Comparison of ENCODE assay signal across 19 cellular contexts in genomic region chr17:79696159-79696982, GRCh38. TPM values are rescaled to one million over a fixed set of nuclear protein-coding genes. Genes with fewer than 3 reads are reported as not detected.
DNase-seq lines count a peak whose midpoint lies in the region; ATAC-seq and TF ChIP-seq lines count a peak whose summit lies in the region.
"Had no signal": no experiment of that assay in that cellular context is flagged by ENCODE, and none has a peak within 500 bp of the region (broad histone marks: within the 10 kb centered on the region; RNA-seq: fewer than 3 reads in every experiment).

No MANE protein-coding gene starts in this region.

- H2BK15ac ChIP-seq in H9 (ENCODE audit: low read depth, low read length) = no peak overlapping the region

- no peak overlapping the region for H2BK12ac ChIP-seq in H9 (ENCODE audit: insufficient read length, low read depth, low read length)

- H3K9ac ChIP-seq in H9 (ENCODE audit: extremely low read depth, insufficient read length, low read length) = no peak overlapping the region

- H4K91ac ChIP-seq in H9 (ENCODE audit: insufficient read length, low read depth, low read length) = no peak overlapping the region

- H4K8ac ChIP-seq in H9 (replicated peaks; ENCODE audit: insufficient read length, low read depth, low read length) = no peak overlapping the region

- no peak for TF ChIP-seq POLR2A in sigmoid colon (IDR thresholded peaks at IDR 0.05)

- no peak overlapping the region; a peak in 1 of 5 replicates for H3K4me3 Mint-ChIP-seq in H9
- no peak overlapping the region for H3K4me3 Mint-ChIP-seq in nephron progenitor cell
- no peak overlapping the region for H3K4me3 Mint-ChIP-seq in activated T-cell treated with anti-CD3 and anti-CD28 coated beads, Interleukin-2, amount 50 U/mL, for 72 hours

- H3K4me1 Mint-ChIP-seq in H9 (peaks cover 35 to 65% of the 10 kb centered on the region in 2 experiments), nephron progenitor cell (peaks cover 28% of the 10 kb centered on the region)
- peaks cover 9% of the 10 kb centered on the region for H3K4me1 Mint-ChIP-seq in activated T-cell treated with anti-CD3 and anti-CD28 coated beads, Interleukin-2, amount 50 U/mL, for 72 hours (ENCODE audit: low read depth)

- no peak for TF ChIP-seq CTCF in H9 (conservative IDR thresholded peaks at IDR 0.05)
- TF ChIP-seq CTCF in RWPE2 (IDR thresholded peaks at IDR 0.05; ENCODE audit: poor library complexity, severe bottlenecking) = no peak
- no peak for TF ChIP-seq CTCF in sigmoid colon (IDR thresholded peaks at IDR 0.05)
- no peak for TF ChIP-seq CTCF in nephron progenitor cell (IDR thresholded peaks at IDR 0.05)

- H3K27ac ChIP-seq in H9 (ENCODE audit: insufficient read length, low read depth, low read length) = no peak overlapping the region
- no peak overlapping the region for H3K27ac ChIP-seq in RWPE2 (ENCODE audit: poor library complexity, severe bottlenecking)
- peak overlapping the region in 3 of 4 donors; percentile 12 to 64 (median 49) for H3K27ac ChIP-seq in sigmoid colon
- H3K27ac ChIP-seq: C4-2B, dorsolateral prefrontal cortex, hepatocyte had no signal

- H3K14ac ChIP-seq in H9 (ENCODE audit: insufficient read depth, low read length) = no peak overlapping the region

- H3K18ac ChIP-seq in H9 (ENCODE audit: insufficient read length, low read depth, low read length) = no peak overlapping the region

- H3K79me1 ChIP-seq in H9 (ENCODE audit: insufficient read depth, low read depth, low read length, poor library complexity, severe bottlenecking) = no peaks in the 10 kb centered on the region

- no peaks in the 10 kb centered on the region; a peak in 1 of 5 replicates for H3K9me3 Mint-ChIP-seq in H9
- H3K9me3 Mint-ChIP-seq in nephron progenitor cell = no peaks in the 10 kb centered on the region
- H3K9me3 Mint-ChIP-seq in activated T-cell treated with anti-CD3 and anti-CD28 coated beads, Interleukin-2, amount 50 U/mL, for 72 hours = no peaks in the 10 kb centered on the region

- no peaks in the 10 kb centered on the region for H4K20me1 ChIP-seq in H9 (ENCODE audit: control insufficient read depth, insufficient read depth, insufficient read length)

- no peak for TF ChIP-seq EP300 in sigmoid colon (IDR thresholded peaks at IDR 0.05)

- peaks cover 7% of the 10 kb centered on the region for H3K27me3 Mint-ChIP-seq in H9 (ENCODE audit: low read depth)
- peaks cover 19% of the 10 kb centered on the region for H3K27me3 Mint-ChIP-seq in nephron progenitor cell (ENCODE audit: low read depth, poor library complexity)
- peaks cover 22% of the 10 kb centered on the region for H3K27me3 Mint-ChIP-seq in activated T-cell treated with anti-CD3 and anti-CD28 coated beads, Interleukin-2, amount 50 U/mL, for 72 hours (ENCODE audit: low read depth)

- H3K23ac ChIP-seq in H9 (ENCODE audit: insufficient read length, low read depth, low read length) = no peak overlapping the region

- peaks cover 6% of the 10 kb centered on the region; the same call in 1 of the 2 replicates for H3K4me1 ChIP-seq in H9 (ENCODE audit: insufficient read depth, low read length)
- H3K4me1 ChIP-seq in RWPE2 (ENCODE audit: insufficient read depth, poor library complexity, severe bottlenecking) = no peaks in the 10 kb centered on the region
- peaks cover 0 to 37% (median 34%) of the 10 kb centered on the region in 4 donors for H3K4me1 ChIP-seq in sigmoid colon

- no peak overlapping the region for H2BK120ac ChIP-seq in H9 (ENCODE audit: low read depth, low read length, poor library complexity, severe bottlenecking)

- no peak overlapping the region for H2BK20ac ChIP-seq in H9 (ENCODE audit: low read depth, low read length, poor library complexity, severe bottlenecking)

- no peaks in the 10 kb centered on the region for H3K9me3 ChIP-seq in H9 (ENCODE audit: control insufficient read depth, low read depth, low read length)
- H3K9me3 ChIP-seq in RWPE2 (ENCODE audit: severe bottlenecking) = no peaks in the 10 kb centered on the region
- H3K9me3 ChIP-seq in sigmoid colon = no peaks in the 10 kb centered on the region
- H3K9me3 ChIP-seq: esophagus squamous epithelium had no signal

- DNase-seq in H9 (no peak), RWPE2 (ENCODE audit: low spot score) (no peak), left lobe of liver (ENCODE audit: low spot score) (no peak), sigmoid colon (no peak), nephron progenitor cell (no peak)
- no peak for DNase-seq in activated T-cell treated with anti-CD3 and anti-CD28 coated beads, Interleukin-2, amount 50 U/mL, for 72 hours
- DNase-seq: activated CD8-positive, alpha-beta memory T cell treated with anti-CD3 and anti-CD28 coated beads for 24 hours; activated gamma-delta T cell; esophagus squamous epithelium; NCI-H526; OCI-M1; stimulated activated CD4-positive, alpha-beta T cell treated with anti-CD3 and anti-CD28 coated beads, Interleukin-2, amount 100 ng/mL, for 48 hours had no signal

- H3K56ac ChIP-seq in H9 (ENCODE audit: insufficient read length, low read depth, low read length) = no peak overlapping the region

- H2BK5ac ChIP-seq in H9 (ENCODE audit: insufficient read length, low read length) = no peak overlapping the region

- H3K4ac ChIP-seq in H9 (ENCODE audit: low read depth, low read length) = no peak overlapping the region

- H3K27ac Mint-ChIP-seq in H9 = peak overlapping the region in 2 of 3 experiments; percentile 9 to 53; a peak in 2 of 7 replicates
- no peak overlapping the region for H3K27ac Mint-ChIP-seq in nephron progenitor cell
- no peak overlapping the region for H3K27ac Mint-ChIP-seq in activated T-cell treated with anti-CD3 and anti-CD28 coated beads, Interleukin-2, amount 50 U/mL, for 72 hours

- H3K36me3 Mint-ChIP-seq in H9 (ENCODE audit: insufficient read depth in 1 of 3, low read depth in 3 of 3) (no peaks in the 10 kb centered on the region), nephron progenitor cell (ENCODE audit: low read depth) (no peaks in the 10 kb centered on the region)
- no peaks in the 10 kb centered on the region for H3K36me3 Mint-ChIP-seq in activated T-cell treated with anti-CD3 and anti-CD28 coated beads, Interleukin-2, amount 50 U/mL, for 72 hours (ENCODE audit: insufficient read depth in 2 of 2)

- no peak overlapping the region for H4K5ac ChIP-seq in H9 (ENCODE audit: insufficient read length, low read depth, low read length)

- no peak overlapping the region for H2AK5ac ChIP-seq in H9 (ENCODE audit: insufficient read length, low read length)

- H3K36me3 ChIP-seq in RWPE2 (ENCODE audit: low read depth) (no peaks in the 10 kb centered on the region), sigmoid colon (no peaks in the 10 kb centered on the region)
- H3K36me3 ChIP-seq: esophagus squamous epithelium had no signal

- H3K27me3 ChIP-seq in H9 (ENCODE audit: insufficient read depth, low read length) (no peaks in the 10 kb centered on the region), RWPE2 (ENCODE audit: insufficient read depth, poor library complexity, severe bottlenecking) (peaks cover 52% of the 10 kb centered on the region), sigmoid colon (no peaks in the 10 kb centered on the region)

- no peak overlapping the region for H3K4me3 ChIP-seq in RWPE2 (ENCODE audit: severe bottlenecking)
- H3K4me3 ChIP-seq in sigmoid colon = no peak overlapping the region
- H3K4me3 ChIP-seq: dorsolateral prefrontal cortex, esophagus squamous epithelium, hepatocyte had no signal

- no peak overlapping the region for H3K4me2 ChIP-seq in H9 (ENCODE audit: insufficient read depth, insufficient read length, low read length)
- H3K4me2 ChIP-seq: hepatocyte had no signal

- H3K79me2 ChIP-seq in H9 (ENCODE audit: insufficient read depth, low read length) = no peaks in the 10 kb centered on the region
- H3K79me2 ChIP-seq: hepatocyte had no signal

- no CpG with 5 or more reads among the region's 25 CpGs for WGBS in H9 (ENCODE audit: extremely low coverage, insufficient read length, low lambda C conversion rate)
- 55 to 68% methylated on average over 24 of the region's 25 CpGs for WGBS in sigmoid colon, 2 donors

- H2AFZ ChIP-seq in H9 (ENCODE audit: low read length) = no peak overlapping the region
- H2AFZ ChIP-seq: hepatocyte had no signal

- intact Hi-C loops in sigmoid colon (cut with DNase I) = no loop called here

- no peak overlapping the region for H3T11ph ChIP-seq in H9 (ENCODE audit: low read length)

- no peaks in the 10 kb centered on the region for H3K23me2 ChIP-seq in H9 (ENCODE audit: insufficient read length, low read depth, low read length, poor library complexity, severe bottlenecking)

- ATAC-seq in RWPE2 (ENCODE audit: low read depth) = peak; percentile 13; the same call in 1 of the 3 replicates
- peak; percentile 22 for ATAC-seq in left lobe of liver
- ATAC-seq in activated T-cell treated with anti-CD3 and anti-CD28 coated beads, Interleukin-2, amount 50 U/mL, for 72 hours (replicated peaks in 1 of 2) = no peak
- no peak for ATAC-seq in HG02798 (IDR thresholded peaks at IDR 0.05; ENCODE audit: poor library complexity, unreplicated experiment)

RNA-seq across cellular contexts. Expression of gene ENPP7, which starts 34.4 kb away (rescaled TPM):
- total RNA-seq in H9 (2021) = not detected in 2 replicates
- 2.9 TPM for total RNA-seq in left lobe of liver
- total RNA-seq in sigmoid colon = not detected
- polyA plus RNA-seq in sigmoid colon = not detected
- total RNA-seq in activated T-cell treated with anti-CD3 and anti-CD28 coated beads, Interleukin-2, amount 50 U/mL, for 72 hours = not detected
- total RNA-seq: esophagus squamous epithelium, kidney epithelial cell, pulmonary artery endothelial cell, temporal lobe had no signal

Comparison
In these comparisons a context has a peak if more than half of its experiments do, and no peak if none do; other contexts are left out.
1. H3K27ac ChIP-seq: peak in sigmoid colon (3 of 4); none in H9 (single experiment) and RWPE2 (single experiment).
2. H3K27ac Mint-ChIP-seq: peak in H9 (2 of 3); none in nephron progenitor cell (single experiment) and activated T-cell treated with anti-CD3 and anti-CD28 coated beads, Interleukin-2, amount 50 U/mL, for 72 hours (single experiment).
3. ATAC-seq: peak in RWPE2 (single experiment) and left lobe of liver (single experiment); none in activated T-cell treated with anti-CD3 and anti-CD28 coated beads, Interleukin-2, amount 50 U/mL, for 72 hours (0 of 2) and HG02798 (single experiment).